In the genomic region with DNA sequence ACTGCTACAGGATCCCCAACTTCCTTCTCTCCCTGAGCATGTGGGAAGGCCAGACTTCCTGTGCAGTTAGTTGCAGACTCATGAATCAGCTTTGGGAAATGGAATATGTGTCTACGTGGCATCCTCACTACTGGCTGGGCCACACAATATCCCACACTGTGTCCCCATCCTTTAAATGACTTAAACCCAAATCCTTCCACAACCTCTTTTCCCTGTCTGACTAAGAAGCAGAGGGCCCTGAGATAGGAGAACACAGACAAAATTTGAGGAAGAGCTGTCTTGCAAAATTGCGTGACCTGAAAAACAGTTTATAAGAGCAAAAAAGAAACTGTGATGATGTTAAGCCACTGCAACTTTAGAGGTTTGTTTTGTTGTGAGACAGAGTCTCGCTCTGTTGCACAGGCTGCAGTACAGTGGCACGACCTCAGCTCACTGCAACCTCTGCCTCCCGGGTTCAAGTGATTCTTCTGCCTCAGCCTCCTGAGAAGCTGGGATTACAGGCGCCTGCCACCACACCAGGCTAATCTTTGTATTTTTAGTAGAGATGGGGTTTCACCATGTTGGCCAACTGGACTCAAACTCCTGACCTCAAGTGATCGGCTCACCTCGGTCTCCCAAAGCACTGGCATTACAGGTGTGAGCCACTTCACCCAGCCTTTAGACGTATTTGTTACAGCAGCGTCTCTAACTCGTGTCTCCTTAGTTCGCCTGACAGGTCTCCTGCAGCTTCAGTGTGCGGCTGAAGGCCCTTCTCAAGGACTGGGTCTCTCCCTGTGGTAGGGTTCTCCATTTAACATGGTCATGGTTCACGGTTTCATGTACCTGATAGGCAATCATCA, we compare ENCODE assay signal across 9 cellular contexts. TPM values are rescaled to one million over a fixed set of nuclear protein-coding genes. Genes with fewer than 3 reads are reported as not detected.
DNase-seq lines count a peak whose midpoint lies in the region; ATAC-seq and TF ChIP-seq lines count a peak whose summit lies in the region.
"Had no signal": no experiment of that assay in that cellular context is flagged by ENCODE, and none has a peak within 500 bp of the region (broad histone marks: within the 10 kb centered on the region; RNA-seq: fewer than 3 reads in every experiment).

No MANE protein-coding gene starts in this region.

- H3K27me3 ChIP-seq in Karpas-422 (ENCODE audit: low read length): no peaks in the 10 kb centered on the region

- DNase-seq in Karpas-422 (no peak), mucosa of descending colon (no peak), cerebellum (ENCODE audit: low spot score) (no peak), HK-2 (ENCODE audit: unreplicated experiment) (no peak), HUDEP-2 (lab: John Stamatoyannopoulos, UW; ENCODE audit: unreplicated experiment in 76 of 76) (no peak)
- DNase-seq in stimulated activated CD4-positive, alpha-beta T cell treated with anti-CD3 and anti-CD28 coated beads, Interleukin-15, amount 100 ng/mL, for 24 hours: no peak
- DNase-seq: NCI-H2081 had no signal

- no peaks in the 10 kb centered on the region for H3K9me3 ChIP-seq in Karpas-422 (ENCODE audit: low read length)
- no peaks in the 10 kb centered on the region for H3K9me3 ChIP-seq in mucosa of descending colon

- ATAC-seq in GM19025 (IDR thresholded peaks at IDR 0.05; ENCODE audit: low read depth, unreplicated experiment) (peak; percentile 71), HG02610 (IDR thresholded peaks at IDR 0.05; ENCODE audit: unreplicated experiment) (peak; percentile 89), mucosa of descending colon (peak; percentile 39)

- no peaks in the 10 kb centered on the region for H3K36me3 ChIP-seq in Karpas-422 (ENCODE audit: insufficient read depth, low read length)
- no peaks in the 10 kb centered on the region for H3K36me3 ChIP-seq in mucosa of descending colon (ENCODE audit: low read depth)

- no peaks in the 10 kb centered on the region for H3K79me2 ChIP-seq in Karpas-422 (ENCODE audit: low read length)

- no peak overlapping the region for H2AFZ ChIP-seq in Karpas-422 (ENCODE audit: low read length)

- H4K20me1 ChIP-seq in Karpas-422 (ENCODE audit: insufficient read depth, low read depth, low read length): no peaks in the 10 kb centered on the region

- intact Hi-C loops in mucosa of descending colon (cut with DNase I, micrococcal nuclease): no loop called here

- no peaks in the 10 kb centered on the region for H3K9me2 ChIP-seq in Karpas-422 (replicated peaks; ENCODE audit: insufficient read depth, low read length)

- peaks cover 31% of the 10 kb centered on the region for H3K4me1 ChIP-seq in Karpas-422 (ENCODE audit: low read length)
- no peaks in the 10 kb centered on the region for H3K4me1 ChIP-seq in mucosa of descending colon (ENCODE audit: low read depth)

- no peak for TF ChIP-seq CTCF in mucosa of descending colon (IDR thresholded peaks at IDR 0.05)

- no peak overlapping the region for H3K9ac ChIP-seq in Karpas-422 (ENCODE audit: low read length)

- no peak overlapping the region for H3K4me2 ChIP-seq in Karpas-422 (ENCODE audit: low read depth, low read length, poor library complexity, severe bottlenecking)

- peak overlapping the region; percentile 62 for H3K27ac ChIP-seq in Karpas-422 (ENCODE audit: low read length)

- H3K4me3 ChIP-seq in Karpas-422 (ENCODE audit: low read length) (no peak overlapping the region), mucosa of descending colon (no peak overlapping the region)

RNA-seq across cellular contexts. Expression of a gene that starts 46.9 kb away (rescaled TPM):
- total RNA-seq in Karpas-422 (2014; rRNA removed; shearing (Covaris generic); ENCODE audit: low replicate concordance): 28.8 and 41.5 TPM in 2 replicates
- total RNA-seq in mucosa of descending colon: 1 to 10 TPM; 3.9 to 8.8 (median 5.7) TPM
- total RNA-seq in cerebellum: 51.0 TPM

Comparison
In these comparisons a context has a peak if more than half of its experiments do, and no peak if none do; other contexts are left out.
1. ATAC-seq: peak in every context shown above with its lines; median percentile 89 in HG02610; 71 in GM19025; 39 in mucosa of descending colon.